Comparison of ENCODE assay signal across 11 cellular contexts in the genomic region with DNA sequence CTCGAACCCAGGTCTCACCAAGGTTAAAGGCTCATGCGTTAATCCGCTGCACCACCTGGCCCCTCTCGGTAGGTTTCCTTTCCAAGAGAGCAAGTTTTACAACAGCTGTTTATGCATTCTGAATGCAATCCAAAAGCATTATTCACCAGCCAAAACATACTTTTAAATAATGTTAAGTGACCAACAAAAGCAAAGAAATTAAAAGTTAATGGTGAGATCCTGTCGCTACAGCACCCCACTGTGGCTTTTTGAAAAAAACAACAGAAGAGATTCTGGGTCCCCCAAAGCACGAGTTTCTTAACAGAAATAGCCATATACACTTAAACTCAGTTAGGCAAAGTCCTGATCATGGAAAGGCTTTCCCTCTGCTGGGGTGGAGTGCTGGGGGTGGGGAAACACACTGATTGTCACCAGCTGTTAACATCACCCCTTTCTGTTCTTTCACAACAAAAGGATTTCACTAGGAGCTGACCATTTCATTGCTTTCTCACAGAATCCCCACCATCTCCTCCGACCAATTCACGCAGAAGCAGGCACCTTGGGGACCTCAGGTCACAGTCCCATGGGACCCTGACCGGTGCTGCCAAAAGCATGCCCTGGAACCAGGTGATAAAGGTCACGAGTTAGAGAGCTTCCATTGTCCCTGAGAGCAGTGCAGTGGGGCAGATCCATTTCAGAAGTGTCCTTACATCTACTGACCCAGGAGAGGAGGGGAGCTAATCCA. TPM values are rescaled to one million over a fixed set of nuclear protein-coding genes. Genes with fewer than 3 reads are reported as not detected.
DNase-seq lines count a peak whose midpoint lies in the region; ATAC-seq and TF ChIP-seq lines count a peak whose summit lies in the region.
"Had no signal": no experiment of that assay in that cellular context is flagged by ENCODE, and none has a peak within 500 bp of the region (broad histone marks: within the 10 kb centered on the region; RNA-seq: fewer than 3 reads in every experiment).

No MANE protein-coding gene starts in this region.

- H3K27me3 ChIP-seq in colonic mucosa, result no peaks in the 10 kb centered on the region

- TF ChIP-seq CTCF in AG09309 (IDR thresholded peaks at IDR 0.05; ENCODE audit: control insufficient read depth, insufficient read depth, low read depth, low read length, missing control alignments), result peak; percentile 10
- no peak for TF ChIP-seq CTCF in epithelial cell of esophagus (IDR thresholded peaks at IDR 0.05; ENCODE audit: insufficient read depth, low read depth, low read length, missing control alignments)
- TF ChIP-seq CTCF in colonic mucosa (IDR thresholded peaks at IDR 0.05), result no peak

- ATAC-seq in HG03432 (IDR thresholded peaks at IDR 0.05; ENCODE audit: unreplicated experiment), result peak; percentile 36
- ATAC-seq: activated T-cell treated with anti-CD3 and anti-CD28 coated beads, Interleukin-2, amount 50 U/mL, for 72 hours; natural killer cell treated with Interleukin-12 subunit alpha and Interleukin-12 subunit beta and Interleukin-15 and Interleukin-18, amount 100 ng/mL, for 72 hours had no signal

- H3K27ac Mint-ChIP-seq in T-helper 2 cell treated with Interferon-gamma antibody and Interleukin-4, amounts not matched to agents 5 μg/mL and 100 μg/mL, for 36 hours, result no peak overlapping the region
- H3K27ac Mint-ChIP-seq: activated T-cell treated with anti-CD3 and anti-CD28 coated beads, Interleukin-2, amount 50 U/mL, for 72 hours; natural killer cell treated with Interleukin-12 subunit alpha and Interleukin-12 subunit beta and Interleukin-15 and Interleukin-18, amount 100 ng/mL, for 72 hours had no signal

- no peaks in the 10 kb centered on the region for H3K27me3 Mint-ChIP-seq in T-helper 2 cell treated with Interferon-gamma antibody and Interleukin-4, amounts not matched to agents 5 μg/mL and 100 μg/mL, for 36 hours (ENCODE audit: low read depth)
- H3K27me3 Mint-ChIP-seq: CD4-positive, CD25-positive, alpha-beta regulatory T cell; natural killer cell treated with Interleukin-12 subunit alpha and Interleukin-12 subunit beta and Interleukin-15 and Interleukin-18, amount 100 ng/mL, for 72 hours had no signal

- no peak overlapping the region for H3K4me3 Mint-ChIP-seq in T-helper 2 cell treated with Interferon-gamma antibody and Interleukin-4, amounts not matched to agents 5 μg/mL and 100 μg/mL, for 36 hours
- H3K4me3 Mint-ChIP-seq: activated T-cell treated with anti-CD3 and anti-CD28 coated beads, Interleukin-2, amount 50 U/mL, for 72 hours; CD4-positive, CD25-positive, alpha-beta regulatory T cell; natural killer cell treated with Interleukin-12 subunit alpha and Interleukin-12 subunit beta and Interleukin-15 and Interleukin-18, amount 100 ng/mL, for 72 hours had no signal

- no peak overlapping the region for H3K9ac ChIP-seq in colonic mucosa (ENCODE audit: low read depth in 2 of 2, low read length in 2 of 2)

- intact Hi-C loops in colonic mucosa (cut with DNase I), result no loop called here

- no peaks in the 10 kb centered on the region for H3K9me3 Mint-ChIP-seq in T-helper 2 cell treated with Interferon-gamma antibody and Interleukin-4, amounts not matched to agents 5 μg/mL and 100 μg/mL, for 36 hours
- H3K9me3 Mint-ChIP-seq: activated T-cell treated with anti-CD3 and anti-CD28 coated beads, Interleukin-2, amount 50 U/mL, for 72 hours; CD4-positive, CD25-positive, alpha-beta regulatory T cell; natural killer cell treated with Interleukin-12 subunit alpha and Interleukin-12 subunit beta and Interleukin-15 and Interleukin-18, amount 100 ng/mL, for 72 hours had no signal

- H3K4me1 ChIP-seq in colonic mucosa, result no peaks in the 10 kb centered on the region

- H3K4me3 ChIP-seq in AG09309 (ENCODE audit: control insufficient read depth, low read depth, low read length) (no peak overlapping the region), epithelial cell of esophagus (ENCODE audit: low read length) (no peak overlapping the region), colonic mucosa (no peak overlapping the region)

- peaks cover 26% of the 10 kb centered on the region for H3K36me3 Mint-ChIP-seq in T-helper 2 cell treated with Interferon-gamma antibody and Interleukin-4, amounts not matched to agents 5 μg/mL and 100 μg/mL, for 36 hours (ENCODE audit: low read depth)

- peaks cover 6% of the 10 kb centered on the region for H3K4me1 Mint-ChIP-seq in T-helper 2 cell treated with Interferon-gamma antibody and Interleukin-4, amounts not matched to agents 5 μg/mL and 100 μg/mL, for 36 hours (ENCODE audit: low read depth)

- DNase-seq in AG09309 (ENCODE audit: low read depth), result peak; percentile 62
- peak; percentile 31 for DNase-seq in epithelial cell of esophagus (ENCODE audit: low read depth)
- peak; percentile 82 for DNase-seq in myocyte (ENCODE audit: low read depth)
- DNase-seq in T-helper 2 cell treated with Interferon-gamma antibody and Interleukin-4, amounts not matched to agents 5 μg/mL and 100 μg/mL, for 36 hours (ENCODE audit: low spot score), result no peak
- DNase-seq in colonic mucosa, result no peak
- DNase-seq in stimulated activated CD4-positive, alpha-beta T cell treated with anti-CD3 and anti-CD28 coated beads, Interleukin-2, amount 100 ng/mL, for 24 hours, result no peak
- DNase-seq in activated gamma-delta T cell treated with Interleukin-2 at 50 U/mL for 16 hours, result no peak
- DNase-seq: activated T-cell treated with anti-CD3 and anti-CD28 coated beads, Interleukin-2, amount 50 U/mL, for 72 hours; CD4-positive, CD25-positive, alpha-beta regulatory T cell had no signal

- no peaks in the 10 kb centered on the region for H3K36me3 ChIP-seq in colonic mucosa

- no peak overlapping the region for H3K27ac ChIP-seq in colonic mucosa

- no peaks in the 10 kb centered on the region for H3K9me3 ChIP-seq in colonic mucosa

RNA-seq across cellular contexts. Expression of a gene that starts 51.2 kb away (rescaled TPM):
- total RNA-seq in myocyte, result 8.5 and 10.4 TPM in 2 replicates
- polyA plus RNA-seq in myocyte (2012), result 10.0 TPM
- 10 to 100 TPM; 17.9 to 19.7 TPM for total RNA-seq in colonic mucosa

Comparison
In these comparisons a context has a peak if more than half of its experiments do, and no peak if none do; other contexts are left out.
1. DNase-seq: peak in AG09309 (single experiment), epithelial cell of esophagus (single experiment) and myocyte (single experiment); none in T-helper 2 cell treated with Interferon-gamma antibody and Interleukin-4, amounts not matched to agents 5 μg/mL and 100 μg/mL, for 36 hours (single experiment), colonic mucosa (single experiment), stimulated activated CD4-positive, alpha-beta T cell treated with anti-CD3 and anti-CD28 coated beads, Interleukin-2, amount 100 ng/mL, for 24 hours (0 of 2) and activated gamma-delta T cell treated with Interleukin-2 at 50 U/mL for 16 hours (single experiment).